In genomic region chr2:88051792-88052191, GRCh38 we compare ENCODE assay signal across 25 cellular contexts. TPM values are rescaled to one million over a fixed set of nuclear protein-coding genes. Genes with fewer than 3 reads are reported as not detected.
A peak's percentile ranks its signal among the peaks of the same experiment; 100 is the strongest.
DNase-seq lines count a peak whose midpoint lies in the region; ATAC-seq, FAIRE-seq and TF ChIP-seq lines count a peak whose summit lies in the region.
"Had no signal": no experiment of that assay in that cellular context is flagged by ENCODE, and none has a peak within 500 bp of the region (broad histone marks: within the 10 kb centered on the region; RNA-seq: fewer than 3 reads in every experiment).

No MANE protein-coding gene starts in this region.

- no peak overlapping the region for H4K12ac ChIP-seq in trophoblast cell (ENCODE audit: low read depth, low read length)

- H3K36me3 ChIP-seq in HepG2 (replicated peaks in 1 of 2; ENCODE audit: control insufficient read depth in 1 of 2, insufficient read depth in 2 of 2, low read length in 2 of 2) (0 out of 5 replicates have a peak, but pooled peaks cover 0 to 1% of the 10 kb centered on the region in 2 experiments), right lobe of liver (no peaks in the 10 kb centered on the region), GM23338 (ENCODE audit: insufficient read depth) (no peaks in the 10 kb centered on the region), trophoblast cell (ENCODE audit: control insufficient read depth in 1 of 2, insufficient read depth in 2 of 2, low read length in 2 of 2) (peaks cover 0 to 2% of the 10 kb centered on the region in 2 experiments)

- no peaks in the 10 kb centered on the region for H3K9me2 ChIP-seq in GM23338 (ENCODE audit: insufficient read depth)

- no peak overlapping the region for H3K27ac Mint-ChIP-seq in GM23338
- H3K27ac Mint-ChIP-seq in effector memory CD8-positive, alpha-beta T cell, result peak overlapping the region; percentile 17 to 44

- H2AFZ ChIP-seq in HepG2 (ENCODE audit: low read length) (no peak overlapping the region), GM23338 (no peak overlapping the region), trophoblast cell (ENCODE audit: insufficient read depth, low read length, poor library complexity) (no peak overlapping the region)

- H3K79me2 ChIP-seq in HepG2 (ENCODE audit: insufficient read depth, low read length) (peaks cover 24% of the 10 kb centered on the region), GM23338 (replicated peaks; ENCODE audit: insufficient read depth) (peaks cover 29% of the 10 kb centered on the region), trophoblast cell (ENCODE audit: control insufficient read depth, insufficient read depth, low read length, poor library complexity) (peaks cover 11% of the 10 kb centered on the region)

- no peak for FAIRE-seq in HepG2 (lab: Jason Lieb, UNC)
- FAIRE-seq: G401.6, GM18507, H54 had no signal

- no peak overlapping the region for H3K14ac ChIP-seq in trophoblast cell (ENCODE audit: low read length)

- H3K18ac ChIP-seq in trophoblast cell (ENCODE audit: low read length), result no peak overlapping the region

- no peak overlapping the region for H3K4me3 Mint-ChIP-seq in GM23338
- H3K4me3 Mint-ChIP-seq in effector memory CD8-positive, alpha-beta T cell, result no peak overlapping the region

- TF ChIP-seq POLR2A in HepG2 (IDR thresholded peaks at IDR 0.05; ENCODE audit: insufficient read depth in 1 of 2, low read depth in 2 of 2, low read length in 2 of 2) (peak in 1 of 2 experiments; percentile 59; a peak in 2 of 4 replicates), right lobe of liver (IDR thresholded peaks at IDR 0.05) (no peak)

- H3K4me1 Mint-ChIP-seq in GM23338, result peaks cover 20% of the 10 kb centered on the region
- peaks cover 26 to 53% of the 10 kb centered on the region in 2 donors for H3K4me1 Mint-ChIP-seq in effector memory CD8-positive, alpha-beta T cell (ENCODE audit: low read depth in 2 of 2)

- H4K20me1 ChIP-seq in HepG2 (ENCODE audit: insufficient read depth, low read length), result no peaks in the 10 kb centered on the region
- peaks cover 5% of the 10 kb centered on the region; the same call in 1 of the 2 replicates for H4K20me1 ChIP-seq in GM23338 (replicated peaks; ENCODE audit: insufficient read depth)

- TF ChIP-seq EP300 in HepG2 (IDR thresholded peaks at IDR 0.05; ENCODE audit: low read depth in 2 of 2, low read length in 2 of 2) (no peak), HepG2 (CRISPR knock-in tag; IDR thresholded peaks at IDR 0.05; ENCODE audit: borderline replicate concordance) (no peak)

- H3K27ac ChIP-seq in HepG2 (ENCODE audit: extremely low read length, insufficient read depth, low read length) (no peak overlapping the region), right lobe of liver (no peak overlapping the region), GM23338 (ENCODE audit: low read depth) (no peak overlapping the region), trophoblast cell (ENCODE audit: low read depth, low read length) (no peak overlapping the region)

- no peak overlapping the region for H2BK12ac ChIP-seq in trophoblast cell (ENCODE audit: low read length)

- CTCF ChIA-PET in HepG2 (lab: Yijun Ruan, JAX; ENCODE audit: low intra/inter-chr PET ratio, low total read pairs), result no interaction called here

- H3K36me3 Mint-ChIP-seq in GM23338 (ENCODE audit: low read depth), result peaks cover 3% of the 10 kb centered on the region; the same call in 1 of the 3 replicates
- peaks cover 21% of the 10 kb centered on the region for H3K36me3 Mint-ChIP-seq in effector memory CD8-positive, alpha-beta T cell (ENCODE audit: insufficient read depth)

- H3K27me3 Mint-ChIP-seq in GM23338 (ENCODE audit: insufficient read depth, low read depth, poor library complexity), result peaks cover 3% of the 10 kb centered on the region
- H3K27me3 Mint-ChIP-seq in effector memory CD8-positive, alpha-beta T cell, result no peaks in the 10 kb centered on the region

- no peak overlapping the region for H3K4ac ChIP-seq in trophoblast cell (ENCODE audit: low read depth, low read length)

- H3K4me1 ChIP-seq in HepG2 (ENCODE audit: insufficient read depth, low read length) (peaks cover 45% of the 10 kb centered on the region), right lobe of liver (peaks cover 0 to 28% (median 11%) of the 10 kb centered on the region in 4 donors), GM23338 (ENCODE audit: insufficient read depth) (peaks cover 11% of the 10 kb centered on the region), trophoblast cell (ENCODE audit: control insufficient read depth in 1 of 2, insufficient read depth in 2 of 2, low read length in 2 of 2) (peaks cover 12 to 13% of the 10 kb centered on the region in 2 experiments)

- TF ChIP-seq CTCF in HepG2 (CRISPR knock-in tag; IDR thresholded peaks at IDR 0.05), result no peak
- no peak for TF ChIP-seq CTCF in right lobe of liver (IDR thresholded peaks at IDR 0.05)
- TF ChIP-seq CTCF in GM23338 (conservative IDR thresholded peaks at IDR 0.05; ENCODE audit: low read depth in 2 of 2), result no peak

- H3F3A ChIP-seq in GM23338 (replicated peaks; ENCODE audit: low read depth), result no peaks in the 10 kb centered on the region

- H3K4me2 ChIP-seq in HepG2 (ENCODE audit: low read depth, low read length) (no peak overlapping the region), GM23338 (no peak overlapping the region), trophoblast cell (ENCODE audit: low read length) (no peak overlapping the region)

- H3K27me3 ChIP-seq in HepG2 (ENCODE audit: control insufficient read depth in 1 of 2, insufficient read depth in 2 of 2, low read length in 2 of 2) (no peaks in the 10 kb centered on the region; a peak in 1 of 5 replicates), right lobe of liver (no peaks in the 10 kb centered on the region), GM23338 (ENCODE audit: insufficient read depth) (no peaks in the 10 kb centered on the region), trophoblast cell (ENCODE audit: insufficient read depth, low read length) (no peaks in the 10 kb centered on the region)

- DNase-seq in HepG2 (ENCODE audit: low spot score) (no peak), right lobe of liver (no peak), GM23338 (ENCODE audit: low spot score) (no peak), trophoblast cell (no peak), sciatic nerve (ENCODE audit: low spot score) (no peak), NCI-H2081 treated with DMSO at 0.1 percent for 48 hours (lab: John Stamatoyannopoulos, UW) (no peak)
- no peak for DNase-seq in effector memory CD8-positive, alpha-beta T cell
- DNase-seq: CD4-positive, CD25-positive, alpha-beta regulatory T cell; DMS153; Karpas-422; MV-4-11; NCI-H1105 treated with DMSO at 0.1 percent for 48 hours; NCI-H2029 treated with DMSO at 0.1 percent for 48 hours; NCI-H2171; NCI-H345; NCI-H524; NCI-H774 had no signal

- H4K91ac ChIP-seq in trophoblast cell (ENCODE audit: low read depth, low read length), result no peak overlapping the region

- 94% methylated on average over 2 of the region's 2 CpGs for WGBS in HepG2 (ENCODE audit: low lambda C conversion rate)
- WGBS in right lobe of liver (ENCODE audit: insufficient coverage, low coverage, low lambda C conversion rate, missing lambda C conversion rate), result 64% methylated on average over 2 of the region's 2 CpGs
- WGBS in trophoblast cell (ENCODE audit: extremely low coverage, insufficient coverage, insufficient read length), result no CpG with 5 or more reads among the region's 2 CpGs

- H3K79me1 ChIP-seq in trophoblast cell (ENCODE audit: low read length), result peaks cover 9% of the 10 kb centered on the region

- no peak overlapping the region for H3K9ac ChIP-seq in HepG2 (ENCODE audit: insufficient read depth, low read depth, low read length)
- H3K9ac ChIP-seq in trophoblast cell (ENCODE audit: low read length), result no peak overlapping the region

- POLR2A ChIA-PET in HepG2 (lab: Yijun Ruan, JAX), result no interaction called here

- no peak overlapping the region for H2AK5ac ChIP-seq in trophoblast cell (ENCODE audit: low read length)

- BruUV-seq in HepG2 (replicated peaks; lab: Mats Ljungman, UMichigan), result no TSS peak

- no peak for TF ChIP-seq RAD21 in HepG2 (CRISPR knock-in tag; IDR thresholded peaks at IDR 0.05)

- H3K23ac ChIP-seq in trophoblast cell (ENCODE audit: low read length), result peak overlapping the region; percentile 7

- H2BK120ac ChIP-seq in trophoblast cell (ENCODE audit: insufficient read depth, low read length, poor library complexity), result no peak overlapping the region

- no peaks in the 10 kb centered on the region for H3K9me3 ChIP-seq in HepG2 (ENCODE audit: low read length)
- no peaks in the 10 kb centered on the region for H3K9me3 ChIP-seq in right lobe of liver
- H3K9me3 ChIP-seq in trophoblast cell (ENCODE audit: insufficient read depth, low read depth, low read length), result no peaks in the 10 kb centered on the region

- in situ Hi-C loops in HepG2 (cut with HindIII; ENCODE audit: extremely low pct_ligation_motif_present, low pct_unique_long_range_greater_than_20kb), result loop anchor here (25.0 kb wide), 1 partner anchor 411 kb away; the partner anchor contains the start of gene FOXI3

- no peak overlapping the region for H2BK5ac ChIP-seq in trophoblast cell (ENCODE audit: low read depth, low read length, poor library complexity)

- H3K4me3 ChIP-seq in HepG2 (replicated peaks in 1 of 3; ENCODE audit: insufficient read depth in 1 of 3, low read depth in 2 of 3, low read length in 3 of 3), result no peak overlapping the region
- no peak overlapping the region for H3K4me3 ChIP-seq in right lobe of liver
- H3K4me3 ChIP-seq in GM23338, result no peak overlapping the region
- no peak overlapping the region for H3K4me3 ChIP-seq in trophoblast cell (ENCODE audit: low read depth, low read length)

- ATAC-seq in HepG2 (no peak), right lobe of liver (no peak), GM23338 (no peak), sciatic nerve (no peak)
- no peak for ATAC-seq in effector memory CD8-positive, alpha-beta T cell (replicated peaks)
- ATAC-seq: Panc1 had no signal

- peaks cover 2% of the 10 kb centered on the region; the same call in 1 of the 3 replicates for H3K9me3 Mint-ChIP-seq in GM23338
- no peaks in the 10 kb centered on the region for H3K9me3 Mint-ChIP-seq in effector memory CD8-positive, alpha-beta T cell
- H3K9me3 Mint-ChIP-seq: CD4-positive, CD25-positive, alpha-beta regulatory T cell had no signal

- intact Hi-C loops in HepG2 (cut with micrococcal nuclease; ENCODE audit: unreplicated experiment), result no loop called here
- intact Hi-C loops in right lobe of liver (cut with DNase I), result loop anchor here in 1 of 2 donors (10.0 kb wide), 1 partner anchor 133 kb away; no protein-coding TSS in a partner anchor
- intact Hi-C loops in sciatic nerve (cut with DNase I), result no loop called here

- no peak overlapping the region for H4K8ac ChIP-seq in trophoblast cell (ENCODE audit: low read depth, low read length)

RNA-seq across cellular contexts. Expression of gene KRCC1, which starts 3.8 kb away (rescaled TPM):
- total RNA-seq in HepG2 (2016; rRNA removed; fragmentation: Illumina TruSeq; extraction: Trizol) (6.5 and 10.0 TPM in 2 replicates), right lobe of liver (10 to 100 TPM in 5 of 6 experiments, 1 to 10 TPM in 1; 9.3 to 17.1 (median 11.5) TPM), sciatic nerve (35.0 TPM)
- total RNA-seq in HepG2 (2016; cell fraction: cytosol; rRNA removed; fragmentation: Illumina TruSeq; extraction: Trizol; ENCODE audit: low read depth), result 3.4 and 3.8 TPM in 2 replicates
- 7.2 and 9.3 TPM in 2 replicates for total RNA-seq in HepG2 (2016; cell fraction: insoluble cytoplasmic fraction; rRNA removed; fragmentation: Illumina TruSeq; extraction: Trizol)
- total RNA-seq in HepG2 (2016; cell fraction: membrane; rRNA removed; fragmentation: Illumina TruSeq; extraction: Trizol), result 8.5 and 9.0 TPM in 2 replicates
- total RNA-seq in HepG2 (2016; cell fraction: nucleus; rRNA removed; fragmentation: Illumina TruSeq; extraction: Trizol), result 4.0 and 4.4 TPM in 2 replicates
- polyA plus RNA-seq in HepG2 (2011; rRNA removed) (5.3 and 7.7 TPM in 2 replicates), GM23338 (2016; fragmentation: Nextera tagmentation; extraction: Ambion mirVana) (12.5 and 12.8 TPM in 2 replicates)
- 2.4 and 3.9 TPM in 2 replicates for polyA plus RNA-seq in HepG2 (2011; cell fraction: cytosol; rRNA removed)
- polyA plus RNA-seq in HepG2 (2011; cell fraction: nucleus; rRNA removed), result 1.0 and 2.0 TPM in 2 replicates
- 5.8 and 7.1 TPM in 2 replicates for polyA plus RNA-seq in HepG2 (2012)
- 4.2 and 4.5 TPM in 2 replicates for polyA plus RNA-seq in HepG2 (2016; cell fraction: cytosol; fragmentation: Illumina TruSeq; extraction: Trizol; ENCODE audit: low read depth)
- 10.6 and 10.9 TPM in 2 replicates for polyA plus RNA-seq in HepG2 (2016; cell fraction: insoluble cytoplasmic fraction; fragmentation: Illumina TruSeq; extraction: Trizol; ENCODE audit: low read depth)
- 7.2 and 7.3 TPM in 2 replicates for polyA plus RNA-seq in HepG2 (2016; cell fraction: membrane; fragmentation: Illumina TruSeq; extraction: Trizol; ENCODE audit: low read depth)
- polyA plus RNA-seq in HepG2 (2016; cell fraction: nucleus; fragmentation: Illumina TruSeq; extraction: Trizol; ENCODE audit: insufficient read depth, low read depth), result 7.5 and 7.9 TPM in 2 replicates
- polyA minus RNA-seq in HepG2 (2011; rRNA and poly(A)+ RNA removed; ENCODE audit: low replicate concordance), result 0.80 and 1.4 TPM in 2 replicates
- 2.3 and 2.6 TPM in 2 replicates for polyA minus RNA-seq in HepG2 (2011; cell fraction: cytosol; rRNA and poly(A)+ RNA removed)
- polyA minus RNA-seq in HepG2 (2011; cell fraction: nucleus; rRNA and poly(A)+ RNA removed), result 2.2 and 2.4 TPM in 2 replicates
- total RNA-seq in GM23338 (2014; rRNA removed; shearing (Covaris generic)), result 10.3 and 10.5 TPM in 2 replicates
- 18.5 and 19.1 TPM in 2 replicates for polyA plus RNA-seq in trophoblast cell (2013)

RNA-seq across cellular contexts. Expression of gene SMYD1, which starts 15.8 kb away (rescaled TPM):
- total RNA-seq in HepG2 (2016; rRNA removed; fragmentation: Illumina TruSeq; extraction: Trizol) (not detected in 2 replicates), right lobe of liver (not detected), sciatic nerve (0.49 TPM)
- not detected in 2 replicates for total RNA-seq in HepG2 (2016; cell fraction: cytosol; rRNA removed; fragmentation: Illumina TruSeq; extraction: Trizol; ENCODE audit: low read depth)
- not detected in 2 replicates for total RNA-seq in HepG2 (2016; cell fraction: insoluble cytoplasmic fraction; rRNA removed; fragmentation: Illumina TruSeq; extraction: Trizol)
- total RNA-seq in HepG2 (2016; cell fraction: membrane; rRNA removed; fragmentation: Illumina TruSeq; extraction: Trizol), result not detected in 2 replicates
- not detected in 2 replicates for total RNA-seq in HepG2 (2016; cell fraction: nucleus; rRNA removed; fragmentation: Illumina TruSeq; extraction: Trizol)
- polyA plus RNA-seq in HepG2 (2011; rRNA removed) (not detected in 2 replicates), GM23338 (2016; fragmentation: Nextera tagmentation; extraction: Ambion mirVana) (0.35 TPM in 1 of 2 replicates, not detected in the other)
- polyA plus RNA-seq in HepG2 (2011; cell fraction: cytosol; rRNA removed), result not detected in 2 replicates
- polyA plus RNA-seq in HepG2 (2011; cell fraction: nucleus; rRNA removed), result not detected in 2 replicates
- not detected in 2 replicates for polyA plus RNA-seq in HepG2 (2012)
- not detected in 2 replicates for polyA plus RNA-seq in HepG2 (2016; cell fraction: cytosol; fragmentation: Illumina TruSeq; extraction: Trizol; ENCODE audit: low read depth)
- polyA plus RNA-seq in HepG2 (2016; cell fraction: insoluble cytoplasmic fraction; fragmentation: Illumina TruSeq; extraction: Trizol; ENCODE audit: low read depth), result not detected in 2 replicates
- polyA plus RNA-seq in HepG2 (2016; cell fraction: membrane; fragmentation: Illumina TruSeq; extraction: Trizol; ENCODE audit: low read depth), result not detected in 2 replicates
- polyA plus RNA-seq in HepG2 (2016; cell fraction: nucleus; fragmentation: Illumina TruSeq; extraction: Trizol; ENCODE audit: insufficient read depth, low read depth), result not detected in 2 replicates
- not detected in 2 replicates for polyA minus RNA-seq in HepG2 (2011; rRNA and poly(A)+ RNA removed; ENCODE audit: low replicate concordance)
- not detected in 2 replicates for polyA minus RNA-seq in HepG2 (2011; cell fraction: cytosol; rRNA and poly(A)+ RNA removed)
- polyA minus RNA-seq in HepG2 (2011; cell fraction: nucleus; rRNA and poly(A)+ RNA removed), result not detected in 2 replicates
- total RNA-seq in GM23338 (2014; rRNA removed; shearing (Covaris generic)), result 0.07 TPM in 1 of 2 replicates, not detected in the other
- 3.2 and 4.2 TPM in 2 replicates for polyA plus RNA-seq in trophoblast cell (2013)
- total RNA-seq: A673; CD4-positive, CD25-positive, alpha-beta regulatory T cell; Daoy; M059J had no signal
- polyA plus RNA-seq: BJ; CD4-positive, CD25-positive, alpha-beta regulatory T cell had no signal

RNA-seq across cellular contexts. Expression of gene RNU2-63P, which starts 35.4 kb away (rescaled TPM):
- total RNA-seq in HepG2 (2016; rRNA removed; fragmentation: Illumina TruSeq; extraction: Trizol) (6.8 TPM in 1 of 2 replicates, not detected in the other), right lobe of liver (1 to 10 TPM in 3 of 6 experiments, not detected in 3; 2.0 to 4.2 (median 2.6) TPM), sciatic nerve (10.3 TPM)
- total RNA-seq in HepG2 (2016; cell fraction: cytosol; rRNA removed; fragmentation: Illumina TruSeq; extraction: Trizol; ENCODE audit: low read depth), result 22.1 and 60.3 TPM in 2 replicates
- total RNA-seq in HepG2 (2016; cell fraction: insoluble cytoplasmic fraction; rRNA removed; fragmentation: Illumina TruSeq; extraction: Trizol), result 7.0 and 7.1 TPM in 2 replicates
- 20.1 and 22.2 TPM in 2 replicates for total RNA-seq in HepG2 (2016; cell fraction: membrane; rRNA removed; fragmentation: Illumina TruSeq; extraction: Trizol)
- 18.2 and 36.2 TPM in 2 replicates for total RNA-seq in HepG2 (2016; cell fraction: nucleus; rRNA removed; fragmentation: Illumina TruSeq; extraction: Trizol)
- polyA plus RNA-seq in HepG2 (2011; rRNA removed) (not detected in 2 replicates), GM23338 (2016; fragmentation: Nextera tagmentation; extraction: Ambion mirVana) (2.0 and 2.8 TPM in 2 replicates)
- polyA plus RNA-seq in HepG2 (2011; cell fraction: cytosol; rRNA removed), result not detected in 2 replicates
- not detected in 2 replicates for polyA plus RNA-seq in HepG2 (2011; cell fraction: nucleus; rRNA removed)
- not detected in 2 replicates for polyA plus RNA-seq in HepG2 (2012)
- 4.6 and 8.5 TPM in 2 replicates for polyA plus RNA-seq in HepG2 (2016; cell fraction: cytosol; fragmentation: Illumina TruSeq; extraction: Trizol; ENCODE audit: low read depth)
- not detected in 2 replicates for polyA plus RNA-seq in HepG2 (2016; cell fraction: insoluble cytoplasmic fraction; fragmentation: Illumina TruSeq; extraction: Trizol; ENCODE audit: low read depth)
- 3.4 TPM in 1 of 2 replicates, not detected in the other for polyA plus RNA-seq in HepG2 (2016; cell fraction: membrane; fragmentation: Illumina TruSeq; extraction: Trizol; ENCODE audit: low read depth)
- polyA plus RNA-seq in HepG2 (2016; cell fraction: nucleus; fragmentation: Illumina TruSeq; extraction: Trizol; ENCODE audit: insufficient read depth, low read depth), result not detected in 2 replicates
- 19.6 and 124 TPM in 2 replicates for polyA minus RNA-seq in HepG2 (2011; rRNA and poly(A)+ RNA removed; ENCODE audit: low replicate concordance)
- 51.7 and 87.1 TPM in 2 replicates for polyA minus RNA-seq in HepG2 (2011; cell fraction: cytosol; rRNA and poly(A)+ RNA removed)
- polyA minus RNA-seq in HepG2 (2011; cell fraction: nucleus; rRNA and poly(A)+ RNA removed), result 22.3 and 66.6 TPM in 2 replicates
- total RNA-seq in GM23338 (2014; rRNA removed; shearing (Covaris generic)), result not detected in 2 replicates
- not detected in 2 replicates for polyA plus RNA-seq in trophoblast cell (2013)
- total RNA-seq: M059J had no signal
- polyA plus RNA-seq: BJ had no signal
